ENCODE assay signal across 25 cellular contexts in genomic region chr10:117483056-117483590, GRCh38. TPM values are rescaled to one million over a fixed set of nuclear protein-coding genes. Genes with fewer than 3 reads are reported as not detected.
"Had no signal": no experiment of that assay in that cellular context is flagged by ENCODE, and none has a peak within 500 bp of the region (broad histone marks: within the 10 kb centered on the region; RNA-seq: fewer than 3 reads in every experiment).

No MANE protein-coding gene starts in this region.

- DNase-seq: activated CD4-positive, alpha-beta T cell treated with anti-CD3 and anti-CD28 coated beads for 48 hours; activated CD4-positive, alpha-beta T cell treated with anti-CD3 and anti-CD28 coated beads, Interleukin-2, amount 50 U/mL, for 4 hours; activated CD4-positive, CD25-positive, alpha-beta regulatory T cell treated with anti-CD3 and anti-CD28 coated beads, Interleukin-2, amount 50 U/mL, for 72 hours; activated CD8-positive, alpha-beta T cell treated with anti-CD3 and anti-CD28 coated beads, Interleukin-2, amount 10 ng/mL, durations not matched to agents 7 days and 5 days; activated gamma-delta T cell; activated naive CD4-positive, alpha-beta T cell treated with anti-CD3 and anti-CD28 coated beads, Interleukin-2, amount 10 ng/mL, durations not matched to agents 7 days and 5 days; activated naive CD8-positive, alpha-beta T cell treated with anti-CD3 and anti-CD28 coated beads for 36 hours; activated T-cell treated with anti-CD3 and anti-CD28 coated beads, Interleukin-2, amount 50 U/mL, for 24 hours; adrenal gland; anterior cingulate cortex; KG1; NCI-H1092; NCI-H1417; NCI-H2029 treated with DMSO at 0.1 percent for 48 hours; NCI-H446; NCI-H524; PC-9; SHP77 treated with DMSO at 0.1 percent for 48 hours; T-helper 17 cell; T-helper 9 cell had no signal

- H3K9me3 ChIP-seq: adrenal gland had no signal

- H3K36me3 ChIP-seq: adrenal gland had no signal

- H3K4me3 Mint-ChIP-seq: activated CD8-positive, alpha-beta T cell treated with anti-CD3 and anti-CD28 coated beads, Interleukin-2, amount 10 ng/mL, durations not matched to agents 7 days and 5 days; activated naive CD4-positive, alpha-beta T cell treated with anti-CD3 and anti-CD28 coated beads, Interleukin-2, amount 10 ng/mL, durations not matched to agents 7 days and 5 days; activated naive CD8-positive, alpha-beta T cell treated with anti-CD3 and anti-CD28 coated beads for 36 hours; activated T-cell treated with anti-CD3 and anti-CD28 coated beads, Interleukin-2, amount 50 U/mL, for 24 hours; activated T-helper 1 cell treated with anti-CD3 and anti-CD28 coated beads, Interleukin-12 subunit alpha, Interleukin-12 subunit beta, Interleukin-2, Interleukin-4 antibody, amounts not matched to agents 30 ng/mL and 10 ng/mL and 1 ng/mL, durations not matched to agents 14 hours and 24 hours and 36 hours; IgD-negative memory B cell; T-helper 17 cell; WTC11 had no signal

- H3K27ac ChIP-seq: adrenal gland, PC-9 had no signal

- H3K36me3 Mint-ChIP-seq: activated naive CD4-positive, alpha-beta T cell treated with anti-CD3 and anti-CD28 coated beads, Interleukin-2, amount 10 ng/mL, durations not matched to agents 7 days and 5 days; activated naive CD8-positive, alpha-beta T cell treated with anti-CD3 and anti-CD28 coated beads for 36 hours; IgD-negative memory B cell; WTC11 had no signal

- H3K4me1 ChIP-seq: adrenal gland had no signal

- H3K27me3 ChIP-seq: adrenal gland had no signal

- H3K4me1 Mint-ChIP-seq: activated naive CD4-positive, alpha-beta T cell treated with anti-CD3 and anti-CD28 coated beads, Interleukin-2, amount 10 ng/mL, durations not matched to agents 7 days and 5 days; activated naive CD8-positive, alpha-beta T cell treated with anti-CD3 and anti-CD28 coated beads for 36 hours; T-helper 17 cell; WTC11 had no signal

- H2AFZ ChIP-seq: PC-9 had no signal

- H3K9me3 Mint-ChIP-seq: activated naive CD4-positive, alpha-beta T cell treated with anti-CD3 and anti-CD28 coated beads, Interleukin-2, amount 10 ng/mL, durations not matched to agents 7 days and 5 days; activated naive CD8-positive, alpha-beta T cell treated with anti-CD3 and anti-CD28 coated beads for 36 hours; activated T-cell treated with anti-CD3 and anti-CD28 coated beads, Interleukin-2, amount 50 U/mL, for 24 hours; activated T-helper 1 cell treated with anti-CD3 and anti-CD28 coated beads, Interleukin-12 subunit alpha, Interleukin-12 subunit beta, Interleukin-2, Interleukin-4 antibody, amounts not matched to agents 30 ng/mL and 10 ng/mL and 1 ng/mL, durations not matched to agents 14 hours and 24 hours and 36 hours; WTC11 had no signal

- ATAC-seq: activated CD8-positive, alpha-beta T cell treated with anti-CD3 and anti-CD28 coated beads, Interleukin-2, amount 10 ng/mL, durations not matched to agents 7 days and 5 days; T-helper 17 cell; WTC11 had no signal

- H3K4me3 ChIP-seq: adrenal gland, PC-9 had no signal

- H3K4me2 ChIP-seq: PC-9 had no signal

- H3K27ac Mint-ChIP-seq: activated CD8-positive, alpha-beta T cell treated with anti-CD3 and anti-CD28 coated beads, Interleukin-2, amount 10 ng/mL, durations not matched to agents 7 days and 5 days; activated naive CD4-positive, alpha-beta T cell treated with anti-CD3 and anti-CD28 coated beads, Interleukin-2, amount 10 ng/mL, durations not matched to agents 7 days and 5 days; activated naive CD8-positive, alpha-beta T cell treated with anti-CD3 and anti-CD28 coated beads for 36 hours; activated T-cell treated with anti-CD3 and anti-CD28 coated beads, Interleukin-2, amount 50 U/mL, for 24 hours; activated T-helper 1 cell treated with anti-CD3 and anti-CD28 coated beads, Interleukin-12 subunit alpha, Interleukin-12 subunit beta, Interleukin-2, Interleukin-4 antibody, amounts not matched to agents 30 ng/mL and 10 ng/mL and 1 ng/mL, durations not matched to agents 14 hours and 24 hours and 36 hours; T-helper 17 cell; WTC11 had no signal

RNA-seq across cellular contexts. Expression of gene EMX2, which starts 59.4 kb away (rescaled TPM):
- total RNA-seq: activated CD8-positive, alpha-beta T cell treated with anti-CD3 and anti-CD28 coated beads, Interleukin-2, amount 10 ng/mL, durations not matched to agents 7 days and 5 days; activated naive CD8-positive, alpha-beta T cell treated with anti-CD3 and anti-CD28 coated beads for 36 hours; activated T-helper 1 cell treated with anti-CD3 and anti-CD28 coated beads, Interleukin-12 subunit alpha, Interleukin-12 subunit beta, Interleukin-2, Interleukin-4 antibody, amounts not matched to agents 30 ng/mL and 10 ng/mL and 1 ng/mL, durations not matched to agents 14 hours and 24 hours and 36 hours; LHCN-M2; M059J; PC-9; T-helper 17 cell; WTC11 had no signal
- polyA plus RNA-seq: IgD-negative memory B cell had no signal
